In the genomic region with DNA sequence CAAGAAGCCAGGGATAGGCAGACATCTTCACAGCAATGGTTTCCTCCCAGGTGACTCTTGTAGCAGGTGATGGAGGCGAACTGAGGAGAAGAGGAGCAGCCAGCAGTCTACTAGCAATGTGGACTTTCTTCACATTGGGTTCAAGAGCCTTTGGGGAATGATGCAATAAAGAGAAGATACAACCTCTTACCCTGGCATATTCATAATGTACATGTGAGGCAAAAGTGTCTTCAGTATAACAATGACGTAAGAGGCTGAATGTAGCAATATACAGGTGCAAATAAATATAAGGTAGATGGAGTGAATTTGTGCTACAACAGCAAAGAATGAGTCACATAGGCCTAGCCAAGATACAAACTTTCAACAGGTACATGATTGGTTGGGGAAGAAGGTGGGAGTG, we compare ENCODE assay signal across 22 cellular contexts.
DNase-seq lines count a peak whose midpoint lies in the region; ATAC-seq and TF ChIP-seq lines count a peak whose summit lies in the region.
"Had no signal": no experiment of that assay in that cellular context is flagged by ENCODE, and none has a peak within 500 bp of the region (broad histone marks: within the 10 kb centered on the region; RNA-seq: fewer than 3 reads in every experiment).

No MANE protein-coding gene starts in this region.

- CTCF ChIA-PET in MCF 10A (lab: Yijun Ruan, JAX) (interaction anchor here (0.5 kb wide), 1 partner anchor 666 kb away, joined by 3 read pairs; no protein-coding TSS in a partner anchor), IMR-90 (lab: Yijun Ruan, JAX) (no interaction called here)

- POLR2A ChIA-PET in MCF 10A (lab: Yijun Ruan, JAX) (no interaction called here), IMR-90 (lab: Charles Lee; ENCODE audit: unreplicated experiment) (no interaction called here)

- H3K9me3 Mint-ChIP-seq in MCF 10A (ENCODE audit: unreplicated experiment): no peaks in the 10 kb centered on the region
- peaks cover 10% of the 10 kb centered on the region for H3K9me3 Mint-ChIP-seq in activated T-cell treated with anti-CD3 and anti-CD28 coated beads, Interleukin-2, amount 50 U/mL, for 4 hours
- H3K9me3 Mint-ChIP-seq: GM23338, H9 had no signal

- H3K27ac ChIP-seq in breast epithelium (no peak overlapping the region), IMR-90 (ENCODE audit: insufficient read depth, low read length) (no peak overlapping the region)
- H3K27ac ChIP-seq: 22Rv1; BLaER1 treated with 17β-estradiol and CSF1 and Interleukin-3, amounts not matched to agents 10 nM and 100 nM had no signal

- no peak overlapping the region for H3K27ac Mint-ChIP-seq in MCF 10A (ENCODE audit: low read depth, unreplicated experiment)
- H3K27ac Mint-ChIP-seq: CD14-positive monocyte; CD4-positive, alpha-beta T cell; CD8-positive, alpha-beta memory T cell; GM23338; H9 had no signal

- no peaks in the 10 kb centered on the region for H3K27me3 Mint-ChIP-seq in MCF 10A (ENCODE audit: insufficient read depth, unreplicated experiment)
- peaks cover 1% of the 10 kb centered on the region for H3K27me3 Mint-ChIP-seq in activated T-cell treated with anti-CD3 and anti-CD28 coated beads, Interleukin-2, amount 50 U/mL, for 4 hours (ENCODE audit: low read depth)
- H3K27me3 Mint-ChIP-seq: CD4-positive, alpha-beta T cell had no signal

- no peak overlapping the region for H3K4me2 ChIP-seq in IMR-90 (ENCODE audit: low read depth, low read length)
- H3K4me2 ChIP-seq: BLaER1 treated with 17β-estradiol and CSF1 and Interleukin-3, amounts not matched to agents 10 nM and 100 nM; GM23338 had no signal

- H3K36me3 Mint-ChIP-seq in MCF 10A (ENCODE audit: insufficient read depth, unreplicated experiment): no peaks in the 10 kb centered on the region
- no peaks in the 10 kb centered on the region for H3K36me3 Mint-ChIP-seq in activated T-cell treated with anti-CD3 and anti-CD28 coated beads, Interleukin-2, amount 50 U/mL, for 4 hours (ENCODE audit: insufficient read depth)
- H3K36me3 Mint-ChIP-seq: CD14-positive monocyte; CD8-positive, alpha-beta memory T cell had no signal

- H3K9me1 ChIP-seq in IMR-90 (ENCODE audit: insufficient read depth, low read length): no peaks in the 10 kb centered on the region; the same call in 1 of the 2 replicates

- H2AFZ ChIP-seq in IMR-90 (replicated peaks; ENCODE audit: low read length, poor library complexity): no peak overlapping the region
- H2AFZ ChIP-seq: GM23338 had no signal

- no peak for ATAC-seq in IMR-90 (ENCODE audit: low read depth)
- no peak for ATAC-seq in activated T-cell treated with anti-CD3 and anti-CD28 coated beads, Interleukin-2, amount 50 U/mL, for 4 hours
- ATAC-seq: GM23338, HCT116 had no signal

- DNase-seq in MCF 10A (ENCODE audit: unreplicated experiment) (peak; percentile 21), breast epithelium (ENCODE audit: low spot score in 2 of 2) (no peak), IMR-90 (no peak), epithelial cell of esophagus (ENCODE audit: low read depth) (peak; percentile 42), DMS153 (lab: John Stamatoyannopoulos, UW) (no peak), retina (no peak)
- no peak for DNase-seq in activated T-cell treated with anti-CD3 and anti-CD28 coated beads, Interleukin-2, amount 50 U/mL, for 4 hours
- DNase-seq: ACHN; AML-193; BE2C; CD4-positive, alpha-beta T cell; CD8-positive, alpha-beta memory T cell; DMS 273 treated with DMSO at 0.1 percent for 48 hours; DMS53; DMS79 treated with DMSO at 0.1 percent for 48 hours; GF-D8; H9 had no signal

- no peak overlapping the region for H3K4me3 ChIP-seq in breast epithelium
- no peak overlapping the region for H3K4me3 ChIP-seq in IMR-90 (ENCODE audit: insufficient read depth, low read depth, low read length)
- no peak overlapping the region for H3K4me3 ChIP-seq in epithelial cell of esophagus (ENCODE audit: low read length)
- H3K4me3 ChIP-seq: BLaER1 treated with 17β-estradiol and CSF1 and Interleukin-3, amounts not matched to agents 10 nM and 100 nM; GM23338 had no signal

- no peak overlapping the region for H2BK120ac ChIP-seq in IMR-90 (ENCODE audit: low read depth, low read length)

- no peaks in the 10 kb centered on the region for H4K20me1 ChIP-seq in IMR-90 (ENCODE audit: insufficient read depth, low read length)
- H4K20me1 ChIP-seq: BLaER1 treated with 17β-estradiol and CSF1 and Interleukin-3, amounts not matched to agents 10 nM and 100 nM had no signal

- TF ChIP-seq CTCF in MCF 10A (IDR thresholded peaks at IDR 0.05; ENCODE audit: unreplicated experiment) (no peak), breast epithelium (IDR thresholded peaks at IDR 0.05) (no peak), IMR-90 (conservative IDR thresholded peaks at IDR 0.05; ENCODE audit: low read depth, low read length) (no peak), epithelial cell of esophagus (IDR thresholded peaks at IDR 0.05; ENCODE audit: insufficient read depth, low read depth, low read length, missing control alignments) (no peak)

- H3K4me1 ChIP-seq in breast epithelium (no peaks in the 10 kb centered on the region), IMR-90 (ENCODE audit: control insufficient read depth, insufficient read depth, low read length) (no peaks in the 10 kb centered on the region)
- H3K4me1 ChIP-seq: BLaER1 treated with 17β-estradiol and CSF1 and Interleukin-3, amounts not matched to agents 10 nM and 100 nM had no signal

- H3K27me3 ChIP-seq in breast epithelium: no peaks in the 10 kb centered on the region
- H3K27me3 ChIP-seq in IMR-90 (ENCODE audit: control insufficient read depth, insufficient read depth, low read length): peaks cover 14% of the 10 kb centered on the region
- H3K27me3 ChIP-seq: BE2C; BLaER1 treated with 17β-estradiol and CSF1 and Interleukin-3, amounts not matched to agents 10 nM and 100 nM had no signal

- TF ChIP-seq POLR2A in breast epithelium (IDR thresholded peaks at IDR 0.05) (no peak), IMR-90 (IDR thresholded peaks at IDR 0.05; ENCODE audit: low read depth, low read length) (no peak)

- no peaks in the 10 kb centered on the region for H3K79me1 ChIP-seq in IMR-90 (ENCODE audit: low read depth in 1 of 2, low read length in 2 of 2)

- no CpG with 5 or more reads among the region's 2 CpGs for WGBS in IMR-90 (ENCODE audit: extremely low coverage in 2 of 2, insufficient read length in 1 of 2), 2 experiments

- H3K9me3 ChIP-seq in breast epithelium: no peaks in the 10 kb centered on the region
- no peaks in the 10 kb centered on the region for H3K9me3 ChIP-seq in IMR-90 (ENCODE audit: control insufficient read depth, insufficient read depth, low read length)
- H3K9me3 ChIP-seq: BE2C had no signal

- no peak overlapping the region for H3K4me3 Mint-ChIP-seq in MCF 10A (ENCODE audit: unreplicated experiment)
- H3K4me3 Mint-ChIP-seq in activated T-cell treated with anti-CD3 and anti-CD28 coated beads, Interleukin-2, amount 50 U/mL, for 4 hours: no peak overlapping the region
- H3K4me3 Mint-ChIP-seq: CD14-positive monocyte; CD4-positive, alpha-beta T cell; CD8-positive, alpha-beta memory T cell; GM23338; H9 had no signal

- H2BK5ac ChIP-seq in IMR-90 (ENCODE audit: low read depth, low read length, poor library complexity, severe bottlenecking): no peak overlapping the region

- no peak overlapping the region for H2AK9ac ChIP-seq in IMR-90 (replicated peaks; ENCODE audit: low read depth, low read length, poor library complexity)

- H2BK20ac ChIP-seq in IMR-90 (ENCODE audit: low read depth, low read length): no peak overlapping the region

- TF ChIP-seq RAD21 in IMR-90 (IDR thresholded peaks at IDR 0.05; ENCODE audit: low read length): no peak

- BruUV-seq in MCF 10A (replicated peaks; lab: Mats Ljungman, UMichigan): no TSS peak
- no TSS peak for BruUV-seq in IMR-90 (replicated peaks; lab: Mats Ljungman, UMichigan)

- dilution Hi-C loops in IMR-90 (cut with HindIII; ENCODE audit: low sequenced_read_pairs, unreplicated experiment): no loop called here

- H3K4ac ChIP-seq in IMR-90 (ENCODE audit: low read depth, low read length): no peak overlapping the region

- peaks cover 6% of the 10 kb centered on the region for H3K4me1 Mint-ChIP-seq in MCF 10A (ENCODE audit: insufficient read depth, unreplicated experiment)
- no peaks in the 10 kb centered on the region for H3K4me1 Mint-ChIP-seq in activated T-cell treated with anti-CD3 and anti-CD28 coated beads, Interleukin-2, amount 50 U/mL, for 4 hours (ENCODE audit: low read depth)
- H3K4me1 Mint-ChIP-seq: CD14-positive monocyte; CD8-positive, alpha-beta memory T cell had no signal

- no peak overlapping the region for H2BK15ac ChIP-seq in IMR-90 (ENCODE audit: low read depth, low read length)

- intact Hi-C loops in MCF 10A (cut with micrococcal nuclease): no loop called here
- intact Hi-C loops in breast epithelium (cut with DNase I; ENCODE audit: low total_unique reads): no loop called here
- intact Hi-C loops in IMR-90 (cut with micrococcal nuclease): no loop called here

- H3K23ac ChIP-seq in IMR-90 (ENCODE audit: low read depth, low read length): no peak overlapping the region

- no peak overlapping the region for H2AK5ac ChIP-seq in IMR-90 (ENCODE audit: low read depth, low read length)

- H3K14ac ChIP-seq in IMR-90 (replicated peaks; ENCODE audit: low read depth, low read length): no peak overlapping the region

- H3K36me3 ChIP-seq in breast epithelium (no peaks in the 10 kb centered on the region), IMR-90 (ENCODE audit: control insufficient read depth, insufficient read depth, low read length) (no peaks in the 10 kb centered on the region)
- H3K36me3 ChIP-seq: BE2C; BLaER1 treated with 17β-estradiol and CSF1 and Interleukin-3, amounts not matched to agents 10 nM and 100 nM had no signal

- no peak overlapping the region for H4K5ac ChIP-seq in IMR-90 (ENCODE audit: low read depth, low read length)

- no peak overlapping the region for H3K56ac ChIP-seq in IMR-90 (ENCODE audit: extremely low read depth, insufficient read depth, low read length)

- H3K18ac ChIP-seq in IMR-90 (ENCODE audit: low read depth, low read length): no peak overlapping the region

- in situ Hi-C loops in IMR-90 (cut with MboI; ENCODE audit: low sequenced_read_pairs): no loop called here

- no peak overlapping the region for H4K8ac ChIP-seq in IMR-90 (ENCODE audit: low read depth in 2 of 2, low read length in 2 of 2)

- H3K9ac ChIP-seq in IMR-90 (ENCODE audit: low read depth, low read length): no peak overlapping the region
- H3K9ac ChIP-seq: BLaER1 treated with 17β-estradiol and CSF1 and Interleukin-3, amounts not matched to agents 10 nM and 100 nM had no signal

- no peak overlapping the region for H4K91ac ChIP-seq in IMR-90 (ENCODE audit: insufficient read depth, low read depth, low read length)

TF ChIP-seq in IMR-90, 13 proteins besides CTCF, POLR2A, EP300 and RAD21:
- TF ChIP-seq SMC3 (IDR thresholded peaks at IDR 0.05; ENCODE audit: low read depth, low read length) (no peak), BHLHE40 (IDR thresholded peaks at IDR 0.05; ENCODE audit: low read depth, low read length) (no peak), NFE2L2 (IDR thresholded peaks at IDR 0.05; ENCODE audit: low read depth, low read length) (no peak), CEBPB (IDR thresholded peaks at IDR 0.05; ENCODE audit: low read depth, low read length) (peak; percentile 31; the same call in 1 of the 2 replicates), RFX5 (IDR thresholded peaks at IDR 0.05; ENCODE audit: low read depth, low read length) (no peak)

Comparison
In these comparisons a context has a peak if more than half of its experiments do, and no peak if none do; other contexts are left out.
1. DNase-seq: peak in MCF 10A (single experiment) and epithelial cell of esophagus (single experiment); none in breast epithelium (0 of 2), IMR-90 (single experiment), DMS153 (single experiment), retina (single experiment) and activated T-cell treated with anti-CD3 and anti-CD28 coated beads, Interleukin-2, amount 50 U/mL, for 4 hours (single experiment).